8 cellular contexts compared by ENCODE assay signal in genomic region chr7:101085000-101085948, GRCh38. TPM values are rescaled to one million over a fixed set of nuclear protein-coding genes. Genes with fewer than 3 reads are reported as not detected.
DNase-seq lines count a peak whose midpoint lies in the region; ATAC-seq and TF ChIP-seq lines count a peak whose summit lies in the region.

A gene with protein sequence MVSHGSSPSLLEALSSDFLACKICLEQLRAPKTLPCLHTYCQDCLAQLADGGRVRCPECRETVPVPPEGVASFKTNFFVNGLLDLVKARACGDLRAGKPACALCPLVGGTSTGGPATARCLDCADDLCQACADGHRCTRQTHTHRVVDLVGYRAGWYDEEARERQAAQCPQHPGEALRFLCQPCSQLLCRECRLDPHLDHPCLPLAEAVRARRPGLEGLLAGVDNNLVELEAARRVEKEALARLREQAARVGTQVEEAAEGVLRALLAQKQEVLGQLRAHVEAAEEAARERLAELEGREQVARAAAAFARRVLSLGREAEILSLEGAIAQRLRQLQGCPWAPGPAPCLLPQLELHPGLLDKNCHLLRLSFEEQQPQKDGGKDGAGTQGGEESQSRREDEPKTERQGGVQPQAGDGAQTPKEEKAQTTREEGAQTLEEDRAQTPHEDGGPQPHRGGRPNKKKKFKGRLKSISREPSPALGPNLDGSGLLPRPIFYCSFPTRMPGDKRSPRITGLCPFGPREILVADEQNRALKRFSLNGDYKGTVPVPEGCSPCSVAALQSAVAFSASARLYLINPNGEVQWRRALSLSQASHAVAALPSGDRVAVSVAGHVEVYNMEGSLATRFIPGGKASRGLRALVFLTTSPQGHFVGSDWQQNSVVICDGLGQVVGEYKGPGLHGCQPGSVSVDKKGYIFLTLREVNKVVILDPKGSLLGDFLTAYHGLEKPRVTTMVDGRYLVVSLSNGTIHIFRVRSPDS (plus strand): TSS chr7:101085481. CDS start chr7:101087313, 1,832 bp downstream.

- no peaks in the 10 kb centered on the region for H3K9me3 ChIP-seq in stomach

- H3K4me1 ChIP-seq in stomach, result peaks cover 19 to 53% (median 45%) of the 10 kb centered on the region in 4 donors

- H3K4me3 Mint-ChIP-seq in activated T-helper 2 cell treated with anti-CD3 and anti-CD28 coated beads, Interferon-gamma antibody, Interleukin-2, Interleukin-4, amounts not matched to agents 10 μg/mL and 5 μg/mL and 100 μg/mL, durations not matched to agents 14 hours and 24 hours and 36 hours (ENCODE audit: low read depth), result peak within 1 kb of the TSS; percentile 100
- H3K4me3 Mint-ChIP-seq in neural crest cell, result peak within 1 kb of the TSS; percentile 89

- WGBS in stomach, 5 donors, result 1 to 3% (median 1%) methylated on average over 22 to 28 of the region's 28 CpGs

- intact Hi-C loops in activated T-helper 2 cell treated with anti-CD3 and anti-CD28 coated beads, Interferon-gamma antibody, Interleukin-2, Interleukin-4, amounts not matched to agents 10 μg/mL and 5 μg/mL and 100 μg/mL, durations not matched to agents 14 hours and 24 hours and 36 hours (cut with micrococcal nuclease), result loop anchor here (1.0 kb wide), 1 partner anchor 53 kb away; no protein-coding TSS in a partner anchor
- intact Hi-C loops in stomach (cut with DNase I; ENCODE audit: low total_unique reads), result no loop called here

- peak within 1 kb of the TSS; percentile 99 for H3K27ac Mint-ChIP-seq in activated T-helper 2 cell treated with anti-CD3 and anti-CD28 coated beads, Interferon-gamma antibody, Interleukin-2, Interleukin-4, amounts not matched to agents 10 μg/mL and 5 μg/mL and 100 μg/mL, durations not matched to agents 14 hours and 24 hours and 36 hours
- peak within 1 kb of the TSS; percentile 93 for H3K27ac Mint-ChIP-seq in neural crest cell (ENCODE audit: unreplicated experiment)

- TF ChIP-seq CTCF in fibroblast of the aortic adventitia (IDR thresholded peaks at IDR 0.05; ENCODE audit: insufficient read depth, low read length), result no peak
- TF ChIP-seq CTCF in neural crest cell (conservative IDR thresholded peaks at IDR 0.05), result no peak
- TF ChIP-seq CTCF in stomach (IDR thresholded peaks at IDR 0.05), result no peak

- H3K27me3 ChIP-seq in stomach, result peaks cover 0 to 1% (median 0%) of the 10 kb centered on the region in 3 donors

- peaks cover 26% of the 10 kb centered on the region for H3K36me3 Mint-ChIP-seq in activated T-helper 2 cell treated with anti-CD3 and anti-CD28 coated beads, Interferon-gamma antibody, Interleukin-2, Interleukin-4, amounts not matched to agents 10 μg/mL and 5 μg/mL and 100 μg/mL, durations not matched to agents 14 hours and 24 hours and 36 hours (ENCODE audit: low read depth)
- H3K36me3 Mint-ChIP-seq in neural crest cell (ENCODE audit: low read depth), result peaks cover 2% of the 10 kb centered on the region

- H3K4me3 ChIP-seq in fibroblast of the aortic adventitia (ENCODE audit: low read depth, low read length) (peak within 1 kb of the TSS; percentile 90), stomach (peak within 1 kb of the TSS; percentile 66 to 73 (median 72))

- H3K4me1 Mint-ChIP-seq in activated T-helper 2 cell treated with anti-CD3 and anti-CD28 coated beads, Interferon-gamma antibody, Interleukin-2, Interleukin-4, amounts not matched to agents 10 μg/mL and 5 μg/mL and 100 μg/mL, durations not matched to agents 14 hours and 24 hours and 36 hours (ENCODE audit: low read depth), result peaks cover 17% of the 10 kb centered on the region
- H3K4me1 Mint-ChIP-seq in neural crest cell, result peaks cover 15% of the 10 kb centered on the region

- peaks cover 28 to 37% (median 34%) of the 10 kb centered on the region in 4 donors for H3K36me3 ChIP-seq in stomach

- ATAC-seq in GM21390 (IDR thresholded peaks at IDR 0.05; ENCODE audit: unreplicated experiment), result peak; percentile 90

- TF ChIP-seq EP300 in stomach (IDR thresholded peaks at IDR 0.05), result no peak

- no peaks in the 10 kb centered on the region for H3K9me3 Mint-ChIP-seq in activated T-helper 2 cell treated with anti-CD3 and anti-CD28 coated beads, Interferon-gamma antibody, Interleukin-2, Interleukin-4, amounts not matched to agents 10 μg/mL and 5 μg/mL and 100 μg/mL, durations not matched to agents 14 hours and 24 hours and 36 hours
- H3K9me3 Mint-ChIP-seq in neural crest cell, result no peaks in the 10 kb centered on the region

- TF ChIP-seq POLR2A in stomach (IDR thresholded peaks at IDR 0.05), result peak in 1 of 4 donors; percentile 41

- no peaks in the 10 kb centered on the region for H3K27me3 Mint-ChIP-seq in activated T-helper 2 cell treated with anti-CD3 and anti-CD28 coated beads, Interferon-gamma antibody, Interleukin-2, Interleukin-4, amounts not matched to agents 10 μg/mL and 5 μg/mL and 100 μg/mL, durations not matched to agents 14 hours and 24 hours and 36 hours (ENCODE audit: low read depth)
- H3K27me3 Mint-ChIP-seq in neural crest cell (ENCODE audit: low read depth), result peaks cover 3% of the 10 kb centered on the region

- DNase-seq in COR-L47 (lab: John Stamatoyannopoulos, UW), result peak; percentile 71
- DNase-seq in HuH-7 (ENCODE audit: low spot score), result peak; percentile 98
- DNase-seq in RPMI8226, result peak; percentile 96
- DNase-seq in activated T-helper 2 cell treated with anti-CD3 and anti-CD28 coated beads, Interferon-gamma antibody, Interleukin-2, Interleukin-4, amounts not matched to agents 10 μg/mL and 5 μg/mL and 100 μg/mL, durations not matched to agents 14 hours and 24 hours and 36 hours (ENCODE audit: low spot score), result peak; percentile 73
- peak; percentile 88 for DNase-seq in fibroblast of the aortic adventitia (ENCODE audit: low read depth)
- peak; percentile 53 for DNase-seq in neural crest cell (ENCODE audit: low read depth, low spot score)
- peak; percentile 93 for DNase-seq in stomach

- peak within 1 kb of the TSS; percentile 82 to 96 (median 96) for H3K27ac ChIP-seq in stomach

RNA-seq across cellular contexts. Expression of the gene that starts here (rescaled TPM):
- total RNA-seq in activated T-helper 2 cell treated with anti-CD3 and anti-CD28 coated beads, Interferon-gamma antibody, Interleukin-2, Interleukin-4, amounts not matched to agents 10 μg/mL and 5 μg/mL and 100 μg/mL, durations not matched to agents 14 hours and 24 hours and 36 hours, result 42.6 and 43.8 TPM in 2 replicates
- total RNA-seq in fibroblast of the aortic adventitia (ENCODE audit: low replicate concordance) (10.0 and 17.2 TPM in 2 replicates), neural crest cell (16.0 and 17.2 TPM in 2 replicates), stomach (10 to 100 TPM; 13.6 to 41.1 (median 24.6) TPM)
- 1 to 10 TPM; 7.5 to 9.8 (median 8.3) TPM for polyA plus RNA-seq in stomach

Comparison
In these comparisons a context has a peak if more than half of its experiments do, and no peak if none do; other contexts are left out.
1. Peak in every context shown above with its lines: DNase-seq, ATAC-seq, H3K4me3 ChIP-seq and H3K27ac ChIP-seq.